In genomic region chr2:197606180-197606579, GRCh38 we compare ENCODE assay signal across 15 cellular contexts.
DNase-seq lines count a peak whose midpoint lies in the region; ATAC-seq, FAIRE-seq and TF ChIP-seq lines count a peak whose summit lies in the region.
"Had no signal": no experiment of that assay in that cellular context is flagged by ENCODE, and none has a peak within 500 bp of the region (broad histone marks: within the 10 kb centered on the region; RNA-seq: fewer than 3 reads in every experiment).

No MANE protein-coding gene starts in this region.

- peak; percentile 87 for FAIRE-seq in GM12892 (lab: Jason Lieb, UNC)
- FAIRE-seq: colon had no signal

- no peak for TF ChIP-seq POLR2A in GM12892 (IDR thresholded peaks at IDR 0.05; ENCODE audit: low read depth, low read length)

- peaks cover 49% of the 10 kb centered on the region for H3K36me3 Mint-ChIP-seq in endothelial cell (ENCODE audit: low read depth, unreplicated experiment)
- H3K36me3 Mint-ChIP-seq: activated naive CD4-positive, alpha-beta T cell treated with anti-CD3 and anti-CD28 coated beads, Interleukin-2, amount 50 U/mL, for 72 hours had no signal

- no peaks in the 10 kb centered on the region for H3K9me3 Mint-ChIP-seq in endothelial cell (ENCODE audit: unreplicated experiment)
- H3K9me3 Mint-ChIP-seq: activated naive CD4-positive, alpha-beta T cell treated with anti-CD3 and anti-CD28 coated beads, Interleukin-2, amount 50 U/mL, for 72 hours had no signal

- DNase-seq in GM12892 (ENCODE audit: insufficient read length) (no peak), OCI-M1 (lab: John Stamatoyannopoulos, UW) (no peak), hepatic stellate cell (ENCODE audit: low spot score) (no peak), endothelial cell (ENCODE audit: low spot score) (no peak)
- no peak for DNase-seq in activated CD8-positive, alpha-beta memory T cell treated with anti-CD3 and anti-CD28 coated beads, Interleukin-2, amount 50 U/mL, for 4 hours
- DNase-seq: activated CD4-positive, CD25-positive, alpha-beta regulatory T cell; H7; KBM-7; NCI-H2171 treated with DMSO at 0.1 percent for 48 hours had no signal

- no peak for TF ChIP-seq CTCF in endothelial cell (IDR thresholded peaks at IDR 0.05; ENCODE audit: unreplicated experiment)

- no peak overlapping the region for H3K4me3 Mint-ChIP-seq in endothelial cell (ENCODE audit: unreplicated experiment)

- H3K27ac Mint-ChIP-seq in endothelial cell (ENCODE audit: unreplicated experiment): no peak overlapping the region

- no peaks in the 10 kb centered on the region for H3K4me1 Mint-ChIP-seq in endothelial cell (ENCODE audit: unreplicated experiment)

- ATAC-seq in GM19324 (IDR thresholded peaks at IDR 0.05; ENCODE audit: low FRiP score, unreplicated experiment) (peak; percentile 67), HG02610 (IDR thresholded peaks at IDR 0.05; ENCODE audit: unreplicated experiment) (peak; percentile 94), HG03280 (IDR thresholded peaks at IDR 0.05; ENCODE audit: unreplicated experiment) (peak; percentile 78)
- ATAC-seq: Right ventricle myocardium inferior had no signal

- peaks cover 2% of the 10 kb centered on the region for H3K27me3 Mint-ChIP-seq in endothelial cell (ENCODE audit: unreplicated experiment)
